Comparison of ENCODE assay signal across 8 cellular contexts in the genomic region with DNA sequence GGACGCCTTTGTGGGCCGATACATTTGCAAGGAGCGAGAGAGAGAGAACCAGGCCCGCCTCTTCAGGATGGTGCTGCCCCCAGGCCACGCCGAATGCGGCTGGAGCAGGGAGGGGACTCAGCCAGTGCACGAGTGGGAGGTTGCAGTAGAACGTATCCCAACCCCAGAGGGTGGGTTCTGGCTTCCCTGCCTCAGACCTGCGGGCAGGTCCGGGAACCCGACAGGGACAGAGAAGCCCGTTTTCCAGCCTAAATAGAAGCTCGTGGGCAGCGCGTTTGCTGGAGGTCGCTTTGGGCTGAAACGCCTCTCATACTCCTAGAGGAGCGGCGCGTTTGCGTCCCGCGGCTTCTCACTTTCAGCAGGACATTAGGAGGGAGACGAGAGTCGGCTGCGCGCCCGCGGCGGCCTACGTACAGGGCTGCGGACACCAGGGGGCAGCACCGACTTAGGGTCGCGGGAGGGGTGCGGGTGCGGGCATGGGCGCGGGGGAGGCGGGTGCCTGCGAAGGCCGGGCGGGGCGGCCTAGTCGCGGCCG. TPM values are rescaled to one million over a fixed set of nuclear protein-coding genes. Genes with fewer than 3 reads are reported as not detected.
A peak's percentile ranks its signal among the peaks of the same experiment; 100 is the strongest.
DNase-seq lines count a peak whose midpoint lies in the region; ATAC-seq and TF ChIP-seq lines count a peak whose summit lies in the region.

No MANE protein-coding gene starts in this region.

- no peaks in the 10 kb centered on the region; the same call in 1 of the 2 replicates for H3K4me1 ChIP-seq in iPS-20b (ENCODE audit: insufficient read depth, low read length)
- peaks cover 12% of the 10 kb centered on the region for H3K4me1 ChIP-seq in smooth muscle cell (ENCODE audit: low read depth)

- H3K36me3 ChIP-seq in iPS-20b (ENCODE audit: insufficient read depth, low read depth, low read length) (no peaks in the 10 kb centered on the region), smooth muscle cell (ENCODE audit: low read depth) (no peaks in the 10 kb centered on the region)

- peak overlapping the region; percentile 89 for H3K4me2 ChIP-seq in smooth muscle cell

- ATAC-seq in GM21381 (IDR thresholded peaks at IDR 0.05; ENCODE audit: unreplicated experiment): no peak
- ATAC-seq in HG02981 (IDR thresholded peaks at IDR 0.05; ENCODE audit: unreplicated experiment): no peak

- H3F3A ChIP-seq in smooth muscle cell (ENCODE audit: low read depth): peaks cover 28% of the 10 kb centered on the region

- H3K27ac ChIP-seq in iPS-20b (ENCODE audit: low read length): no peak overlapping the region
- H3K27ac ChIP-seq in smooth muscle cell (ENCODE audit: low read depth): peak overlapping the region; percentile 71

- H3K9ac ChIP-seq in iPS-20b (ENCODE audit: low read depth, low read length) (no peak overlapping the region), smooth muscle cell (ENCODE audit: low read depth) (no peak overlapping the region)

- H3K79me2 ChIP-seq in smooth muscle cell (ENCODE audit: low read depth): peaks cover 18% of the 10 kb centered on the region

- H3K9me3 ChIP-seq in iPS-20b (ENCODE audit: insufficient read depth, low read depth, low read length): no peaks in the 10 kb centered on the region; the same call in 1 of the 2 replicates
- H3K9me3 ChIP-seq in smooth muscle cell (replicated peaks; ENCODE audit: low read depth): no peaks in the 10 kb centered on the region

- H3K4me3 ChIP-seq in astrocyte of the cerebellum (ENCODE audit: low read depth, low read length): peak overlapping the region; percentile 7
- H3K4me3 ChIP-seq in iPS-20b (ENCODE audit: low read length): peak overlapping the region; percentile 42; the same call in 1 of the 2 replicates
- H3K4me3 ChIP-seq in smooth muscle cell: peak overlapping the region; percentile 82

- DNase-seq in DMS53 (lab: John Stamatoyannopoulos, UW) (peak; percentile 85), DMS53 treated with DMSO at 0.1 percent for 48 hours (lab: John Stamatoyannopoulos, UW; ENCODE audit: unreplicated experiment) (no peak), T-helper 9 cell (peak; percentile 79), astrocyte of the cerebellum (ENCODE audit: low read depth) (no peak), smooth muscle cell (lab: John Stamatoyannopoulos, UW; ENCODE audit: unreplicated experiment) (peak; percentile 80)

- in situ Hi-C loops in astrocyte of the cerebellum (cut with HindIII; ENCODE audit: low sequenced_read_pairs): no loop called here

- no peak overlapping the region for H2AFZ ChIP-seq in smooth muscle cell (ENCODE audit: low read depth)

- WGBS in smooth muscle cell (ENCODE audit: low lambda C conversion rate): 3% methylated on average over 43 of the region's 48 CpGs

- TF ChIP-seq CTCF in astrocyte of the cerebellum (IDR thresholded peaks at IDR 0.05; ENCODE audit: low read depth, low read length, missing control alignments): peak; percentile 48
- TF ChIP-seq CTCF in smooth muscle cell (IDR thresholded peaks at IDR 0.05; ENCODE audit: borderline replicate concordance, insufficient read depth, poor library complexity, severe bottlenecking): peak; percentile 72

- H3K27me3 ChIP-seq in iPS-20b (ENCODE audit: insufficient read depth, low read length) (peaks cover 100% of the 10 kb centered on the region), smooth muscle cell (ENCODE audit: low read depth) (peaks cover 8% of the 10 kb centered on the region)

- H4K20me1 ChIP-seq in smooth muscle cell (ENCODE audit: low read depth): peaks cover 30% of the 10 kb centered on the region

RNA-seq across cellular contexts. Expression of a gene that starts 11.0 kb away (rescaled TPM):
- total RNA-seq in smooth muscle cell: 40.0 and 46.7 TPM in 2 replicates
- 96.5 and 146 TPM in 2 replicates for polyA plus RNA-seq in smooth muscle cell

RNA-seq across cellular contexts. Expression of a gene that starts 41.6 kb away (rescaled TPM):
- total RNA-seq in smooth muscle cell: 14.1 and 15.4 TPM in 2 replicates
- polyA plus RNA-seq in smooth muscle cell: 14.6 and 22.7 TPM in 2 replicates

Comparison
In these comparisons a context has a peak if more than half of its experiments do, and no peak if none do; other contexts are left out.
1. DNase-seq: peak in DMS53 (single experiment), T-helper 9 cell (single experiment) and smooth muscle cell (single experiment); none in DMS53 treated with DMSO at 0.1 percent for 48 hours (single experiment) and astrocyte of the cerebellum (single experiment).
2. H3K4me3 ChIP-seq: peak in every context shown above with its lines; median percentile 82 in smooth muscle cell; 42 in iPS-20b; 7 in astrocyte of the cerebellum.